ENCODE assay signal across 25 cellular contexts in the genomic region with DNA sequence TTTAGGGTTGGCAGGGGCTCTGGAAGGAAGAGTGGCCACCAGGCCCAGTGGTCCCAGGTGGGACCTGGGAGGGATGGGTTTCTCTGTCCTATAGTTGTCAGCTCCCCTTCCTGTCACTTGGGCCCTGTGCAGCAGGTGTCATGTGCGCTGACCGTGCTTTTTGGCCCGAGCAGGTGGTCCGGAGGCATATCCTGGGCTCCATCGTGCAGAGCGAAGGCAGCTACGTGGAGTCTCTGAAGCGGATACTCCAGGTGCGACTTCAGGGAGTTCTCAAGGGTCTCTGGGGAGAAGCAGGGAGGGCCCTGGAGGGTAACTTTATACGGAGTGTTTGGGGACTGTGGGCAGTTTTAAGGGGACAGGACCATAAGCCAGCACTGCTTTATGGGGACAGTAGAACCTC.
"Had no signal": no experiment of that assay in that cellular context is flagged by ENCODE, and none has a peak within 500 bp of the region (broad histone marks: within the 10 kb centered on the region; RNA-seq: fewer than 3 reads in every experiment).

No MANE protein-coding gene starts in this region.

- H3K36me3 ChIP-seq: neural progenitor cell, uterus had no signal

- FAIRE-seq: endothelial cell of umbilical vein, frontal cortex, keratinocyte had no signal

- H3K27ac Mint-ChIP-seq: endodermal cell; immature natural killer cell; memory B cell; mesothelial cell of epicardium; natural killer cell treated with Interleukin-12 subunit alpha and Interleukin-12 subunit beta and Interleukin-15 and Interleukin-18, amount 100 ng/mL, for 72 hours; neural progenitor cell; stimulated activated naive B cell treated with anti-CD40 and anti-IgM and Interleukin-4, amounts not matched to agents 10 μg/mL and 1 μg/mL and 100 μg/mL, for 72 hours had no signal

- H3K4me1 ChIP-seq: lower lobe of right lung, neural progenitor cell, parathyroid adenoma had no signal

- H3K36me3 Mint-ChIP-seq: immature natural killer cell; natural killer cell treated with Interleukin-12 subunit alpha and Interleukin-12 subunit beta and Interleukin-15 and Interleukin-18, amount 100 ng/mL, for 72 hours; stimulated activated naive B cell treated with anti-CD40 and anti-IgM and Interleukin-4, amounts not matched to agents 10 μg/mL and 1 μg/mL and 100 μg/mL, for 72 hours had no signal

- H3K4me1 Mint-ChIP-seq: central memory CD8-positive, alpha-beta T cell; endodermal cell; immature natural killer cell; stimulated activated naive B cell treated with anti-CD40 and anti-IgM and Interleukin-4, amounts not matched to agents 10 μg/mL and 1 μg/mL and 100 μg/mL, for 72 hours had no signal

- H2AFZ ChIP-seq: neural progenitor cell, parathyroid adenoma had no signal

- H3K4me3 ChIP-seq: left lung, lower lobe of right lung, neural progenitor cell, sigmoid colon, skin epidermis, stomach, thyroid gland, upper lobe of left lung, uterus had no signal

- H3K27ac ChIP-seq: left lung, lower lobe of right lung, neural progenitor cell, parathyroid adenoma, skin epidermis, thyroid gland, upper lobe of left lung, uterus had no signal

- H3K4me3 Mint-ChIP-seq: central memory CD8-positive, alpha-beta T cell; endodermal cell; immature natural killer cell; memory B cell; mesothelial cell of epicardium; natural killer cell treated with Interleukin-12 subunit alpha and Interleukin-12 subunit beta and Interleukin-15 and Interleukin-18, amount 100 ng/mL, for 72 hours; neural progenitor cell; stimulated activated naive B cell treated with anti-CD40 and anti-IgM and Interleukin-4, amounts not matched to agents 10 μg/mL and 1 μg/mL and 100 μg/mL, for 72 hours had no signal

- DNase-seq: dermis blood vessel endothelial cell; endodermal cell; erythroblast; immature natural killer cell; left lung; lower lobe of right lung; nucleus accumbens; sigmoid colon; stimulated activated CD4-positive, alpha-beta T cell treated with anti-CD3 and anti-CD28 coated beads, Interleukin-2, amount 100 ng/mL, for 24 hours; stimulated activated CD4-positive, alpha-beta T cell treated with anti-CD3 and anti-CD28 coated beads, Interleukin-4, amount 100 ng/mL, for 4 hours; stimulated activated naive B cell treated with anti-CD40 and anti-IgM and Interleukin-4, amounts not matched to agents 10 μg/mL and 1 μg/mL and 100 μg/mL, for 72 hours; stomach; thyroid gland; upper lobe of left lung; uterus had no signal

- ATAC-seq: left lung; lower lobe of right lung; natural killer cell treated with Interleukin-12 subunit alpha and Interleukin-12 subunit beta and Interleukin-15 and Interleukin-18, amount 100 ng/mL, for 72 hours; stimulated activated naive B cell treated with anti-CD40 and anti-IgM and Interleukin-4, amounts not matched to agents 10 μg/mL and 1 μg/mL and 100 μg/mL, for 72 hours had no signal

- H3K9me3 Mint-ChIP-seq: central memory CD8-positive, alpha-beta T cell; endodermal cell; immature natural killer cell; memory B cell; mesothelial cell of epicardium; natural killer cell treated with Interleukin-12 subunit alpha and Interleukin-12 subunit beta and Interleukin-15 and Interleukin-18, amount 100 ng/mL, for 72 hours; neural progenitor cell; stimulated activated naive B cell treated with anti-CD40 and anti-IgM and Interleukin-4, amounts not matched to agents 10 μg/mL and 1 μg/mL and 100 μg/mL, for 72 hours had no signal

- H3K79me2 ChIP-seq: parathyroid adenoma had no signal

- H3K4me2 ChIP-seq: neural progenitor cell had no signal

- H3K9me3 ChIP-seq: left lung, lower lobe of right lung, sigmoid colon, stomach, thyroid gland, upper lobe of left lung, uterus had no signal

- H3K9ac ChIP-seq: neural progenitor cell, parathyroid adenoma had no signal

- H3K27me3 ChIP-seq: neural progenitor cell, sigmoid colon, stomach, thyroid gland, upper lobe of left lung, uterus had no signal
